In genomic region chrX:13473666-13474516, GRCh38 we compare ENCODE assay signal across 8 cellular contexts.
DNase-seq lines count a peak whose midpoint lies in the region; ATAC-seq and TF ChIP-seq lines count a peak whose summit lies in the region.

No MANE protein-coding gene starts in this region.

- TF ChIP-seq CTCF in AG10803 (conservative IDR thresholded peaks at IDR 0.05; ENCODE audit: low read length): no peak

- H2BK15ac ChIP-seq in neuronal stem cell (ENCODE audit: low read length): no peak overlapping the region

- no peak overlapping the region for H2BK120ac ChIP-seq in neuronal stem cell (ENCODE audit: low read depth, low read length)

- H2AK5ac ChIP-seq in neuronal stem cell (ENCODE audit: low read depth, low read length): no peak overlapping the region

- H3K27ac ChIP-seq in neuronal stem cell (replicated peaks; ENCODE audit: low read length): peak overlapping the region; percentile 34

- H3K4ac ChIP-seq in neuronal stem cell (ENCODE audit: low read length): no peak overlapping the region

- peak; percentile 23 for DNase-seq in AG10803 (ENCODE audit: low read depth)
- DNase-seq in central memory CD4-positive, alpha-beta T cell: peak; percentile 7
- DNase-seq in neuronal stem cell (ENCODE audit: low spot score): no peak
- no peak for DNase-seq in iPS-NIHi11 (ENCODE audit: low spot score)
- no peak for DNase-seq in iPS-NIHi7 (ENCODE audit: extremely low spot score)
- no peak for DNase-seq in SIG-M5 (lab: John Stamatoyannopoulos, UW)

- H3K4me3 ChIP-seq in AG10803 (ENCODE audit: low read length) (peak overlapping the region; percentile 24), neuronal stem cell (ENCODE audit: low read length in 2 of 2) (no peak overlapping the region)

- H3K27me3 ChIP-seq in neuronal stem cell (ENCODE audit: control insufficient read depth in 3 of 3, insufficient read depth in 3 of 3, low read depth in 1 of 3, low read length in 3 of 3): no peaks in the 10 kb centered on the region

- H4K91ac ChIP-seq in neuronal stem cell (ENCODE audit: low read depth, low read length, poor library complexity): no peak overlapping the region

- no peak overlapping the region for H3K18ac ChIP-seq in neuronal stem cell (ENCODE audit: low read length)

- H3K79me1 ChIP-seq in neuronal stem cell (ENCODE audit: low read depth, low read length): no peaks in the 10 kb centered on the region

- no peak overlapping the region for H2BK12ac ChIP-seq in neuronal stem cell (ENCODE audit: low read length)

- ATAC-seq in GM19328 (IDR thresholded peaks at IDR 0.05; ENCODE audit: unreplicated experiment) (peak; percentile 78), HG03442 (IDR thresholded peaks at IDR 0.05; ENCODE audit: unreplicated experiment) (peak; percentile 86)

- H4K8ac ChIP-seq in neuronal stem cell (ENCODE audit: low read depth, low read length): no peak overlapping the region

- no CpG with 5 or more reads among the region's 9 CpGs for WGBS in neuronal stem cell (ENCODE audit: extremely low coverage in 2 of 2, insufficient read length in 2 of 2, insufficient replicate concordance in 1 of 2), 2 donors

- peaks cover 7 to 18% of the 10 kb centered on the region in 2 donors for H3K4me1 ChIP-seq in neuronal stem cell (ENCODE audit: control insufficient read depth in 2 of 2, insufficient read depth in 1 of 2, low read depth in 1 of 2, low read length in 2 of 2)

- peak overlapping the region; percentile 76 for H2AFZ ChIP-seq in neuronal stem cell (ENCODE audit: low read length)

- H3K9me3 ChIP-seq in neuronal stem cell (replicated peaks in 1 of 2; ENCODE audit: control insufficient read depth in 2 of 2, insufficient read depth in 1 of 2, low read depth in 1 of 2, low read length in 2 of 2): no peaks in the 10 kb centered on the region

- no peak overlapping the region for H3K9ac ChIP-seq in neuronal stem cell (ENCODE audit: low read depth, low read length, poor library complexity)

- no peak overlapping the region for H3K23ac ChIP-seq in neuronal stem cell (ENCODE audit: low read depth, low read length, poor library complexity)

- H3K36me3 ChIP-seq in neuronal stem cell (replicated peaks in 1 of 2; ENCODE audit: control insufficient read depth in 2 of 2, insufficient read depth in 2 of 2, low read length in 2 of 2): no peaks in the 10 kb centered on the region

- H3K14ac ChIP-seq in neuronal stem cell (ENCODE audit: low read length): no peak overlapping the region

- no peak overlapping the region for H3K4me2 ChIP-seq in neuronal stem cell (ENCODE audit: insufficient read depth, low read length, poor library complexity, severe bottlenecking)

- H2BK5ac ChIP-seq in neuronal stem cell (ENCODE audit: low read length): no peak overlapping the region

Comparison
In these comparisons a context has a peak if more than half of its experiments do, and no peak if none do; other contexts are left out.
1. DNase-seq: peak in AG10803 (single experiment) and central memory CD4-positive, alpha-beta T cell (single experiment); none in neuronal stem cell (single experiment), iPS-NIHi11 (single experiment), iPS-NIHi7 (single experiment) and SIG-M5 (single experiment).